Comparison of ENCODE assay signal across 32 cellular contexts in the genomic region with DNA sequence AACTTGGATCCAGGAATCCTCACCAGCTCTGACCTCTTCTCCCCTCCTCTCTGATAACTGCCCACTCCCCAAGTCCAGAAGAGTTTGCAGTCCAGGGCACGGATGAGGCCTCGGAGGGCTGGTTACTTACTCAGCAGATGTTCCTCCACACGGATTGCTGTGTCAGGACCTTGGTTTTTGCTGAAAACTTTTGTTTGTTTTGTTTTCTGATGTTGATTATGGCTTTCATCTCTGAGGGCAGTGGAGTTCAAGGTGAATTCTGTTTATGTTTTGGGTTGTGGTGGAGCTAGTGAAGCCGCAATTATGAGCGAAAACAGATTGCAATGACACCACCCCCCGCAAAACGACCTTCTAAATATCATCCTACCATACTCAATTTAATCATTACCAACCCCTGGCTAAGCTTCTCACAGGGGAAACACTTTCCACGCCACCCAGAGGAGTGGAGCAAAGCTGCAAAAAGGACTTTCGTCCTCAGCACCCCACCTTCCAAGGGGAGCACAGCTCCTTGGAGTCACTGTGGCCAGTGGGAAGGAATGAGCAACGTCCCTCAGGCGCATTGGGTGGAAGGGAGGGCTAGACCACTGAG.
"Had no signal": no experiment of that assay in that cellular context is flagged by ENCODE, and none has a peak within 500 bp of the region (broad histone marks: within the 10 kb centered on the region; RNA-seq: fewer than 3 reads in every experiment).

No MANE protein-coding gene starts in this region.

- H3K9me3 ChIP-seq: adrenal gland, ascending aorta, prostate gland, stomach, tibial artery, upper lobe of right lung had no signal

- H3K36me3 ChIP-seq: adrenal gland, ascending aorta, cardiac muscle cell, prostate gland, tibial artery had no signal

- H3K27me3 ChIP-seq: adrenal gland, ascending aorta, cardiac muscle cell, dorsolateral prefrontal cortex, stomach, tibial artery, upper lobe of right lung had no signal

- H3K4me1 ChIP-seq: prostate gland, upper lobe of right lung had no signal

- H3K4me3 ChIP-seq: adrenal gland, ascending aorta, cardiac muscle cell, coronary artery, dorsolateral prefrontal cortex, prostate gland, smooth muscle cell, stomach, tibial artery, upper lobe of right lung had no signal

- H3K4me3 Mint-ChIP-seq: activated naive CD4-positive, alpha-beta T cell treated with anti-CD3 and anti-CD28 coated beads for 36 hours; activated naive CD8-positive, alpha-beta T cell treated with anti-CD3 and anti-CD28 coated beads for 36 hours; brain; immature natural killer cell; mesothelial cell of epicardium; naive thymus-derived CD4-positive, alpha-beta T cell; neural crest cell; stimulated activated naive B cell treated with anti-CD40 and anti-IgM and Interleukin-4, amounts not matched to agents 10 μg/mL and 1 μg/mL and 100 μg/mL, for 72 hours had no signal

- H3K9me3 Mint-ChIP-seq: activated naive CD4-positive, alpha-beta T cell treated with anti-CD3 and anti-CD28 coated beads for 36 hours; activated naive CD8-positive, alpha-beta T cell treated with anti-CD3 and anti-CD28 coated beads for 36 hours; brain; immature natural killer cell; mesothelial cell of epicardium; naive thymus-derived CD4-positive, alpha-beta T cell; neural crest cell; stimulated activated naive B cell treated with anti-CD40 and anti-IgM and Interleukin-4, amounts not matched to agents 10 μg/mL and 1 μg/mL and 100 μg/mL, for 72 hours had no signal

- H3K27me3 Mint-ChIP-seq: activated naive CD8-positive, alpha-beta T cell treated with anti-CD3 and anti-CD28 coated beads for 36 hours; brain; naive thymus-derived CD4-positive, alpha-beta T cell; stimulated activated naive B cell treated with anti-CD40 and anti-IgM and Interleukin-4, amounts not matched to agents 10 μg/mL and 1 μg/mL and 100 μg/mL, for 72 hours had no signal

- H3K27ac ChIP-seq: ascending aorta, cardiac muscle cell, coronary artery, dorsolateral prefrontal cortex, prostate gland, stomach, tibial artery, upper lobe of right lung had no signal

- DNase-seq: activated CD4-positive, alpha-beta T cell treated with anti-CD3 and anti-CD28 coated beads for 4 hours; activated CD4-positive, alpha-beta T cell treated with anti-CD3 and anti-CD28 coated beads, Interleukin-2, amount 50 U/mL, for 4 hours; activated CD4-positive, CD25-positive, alpha-beta regulatory T cell; activated effector memory CD4-positive, alpha-beta T cell treated with anti-CD3 and anti-CD28 coated beads, Interleukin-2, amount 50 U/mL, for 16 hours; activated naive CD4-positive, alpha-beta T cell treated with anti-CD3 and anti-CD28 coated beads for 36 hours; activated naive CD8-positive, alpha-beta T cell treated with anti-CD3 and anti-CD28 coated beads for 36 hours; activated T-cell treated with anti-CD3 and anti-CD28 coated beads for 4 hours; cerebellar nuclear complex; dorsolateral prefrontal cortex; effector memory CD4-positive, alpha-beta T cell; head of caudate nucleus; hippocampal formation; immature natural killer cell; naive thymus-derived CD4-positive, alpha-beta T cell; occipital lobe; retina; stimulated activated CD4-positive, alpha-beta T cell treated with anti-CD3 and anti-CD28 coated beads, Interleukin-1b, Interleukin-23, amount 100 ng/mL, for 48 hours; stimulated activated CD4-positive, alpha-beta T cell treated with anti-CD3 and anti-CD28 coated beads, Interleukin-4, amount 100 ng/mL, for 4 hours; stimulated activated CD8-positive, alpha-beta memory T cell treated with anti-CD3 and anti-CD28 coated beads, Interleukin-4, amount 100 ng/mL, for 48 hours; stimulated activated naive B cell treated with anti-CD40 and anti-IgM and Interleukin-4, amounts not matched to agents 10 μg/mL and 1 μg/mL and 100 μg/mL, for 72 hours; stomach; tibial artery; upper lobe of right lung had no signal

- H3K27ac Mint-ChIP-seq: activated naive CD4-positive, alpha-beta T cell treated with anti-CD3 and anti-CD28 coated beads for 36 hours; activated naive CD8-positive, alpha-beta T cell treated with anti-CD3 and anti-CD28 coated beads for 36 hours; brain; mesothelial cell of epicardium; naive thymus-derived CD4-positive, alpha-beta T cell; stimulated activated naive B cell treated with anti-CD40 and anti-IgM and Interleukin-4, amounts not matched to agents 10 μg/mL and 1 μg/mL and 100 μg/mL, for 72 hours had no signal

- ATAC-seq: naive thymus-derived CD4-positive, alpha-beta T cell; stimulated activated naive B cell treated with anti-CD40 and anti-IgM and Interleukin-4, amounts not matched to agents 10 μg/mL and 1 μg/mL and 100 μg/mL, for 72 hours; upper lobe of right lung had no signal

- H3K36me3 Mint-ChIP-seq: brain, mesothelial cell of epicardium had no signal
